ENCODE assay signal across 23 cellular contexts in the genomic region with DNA sequence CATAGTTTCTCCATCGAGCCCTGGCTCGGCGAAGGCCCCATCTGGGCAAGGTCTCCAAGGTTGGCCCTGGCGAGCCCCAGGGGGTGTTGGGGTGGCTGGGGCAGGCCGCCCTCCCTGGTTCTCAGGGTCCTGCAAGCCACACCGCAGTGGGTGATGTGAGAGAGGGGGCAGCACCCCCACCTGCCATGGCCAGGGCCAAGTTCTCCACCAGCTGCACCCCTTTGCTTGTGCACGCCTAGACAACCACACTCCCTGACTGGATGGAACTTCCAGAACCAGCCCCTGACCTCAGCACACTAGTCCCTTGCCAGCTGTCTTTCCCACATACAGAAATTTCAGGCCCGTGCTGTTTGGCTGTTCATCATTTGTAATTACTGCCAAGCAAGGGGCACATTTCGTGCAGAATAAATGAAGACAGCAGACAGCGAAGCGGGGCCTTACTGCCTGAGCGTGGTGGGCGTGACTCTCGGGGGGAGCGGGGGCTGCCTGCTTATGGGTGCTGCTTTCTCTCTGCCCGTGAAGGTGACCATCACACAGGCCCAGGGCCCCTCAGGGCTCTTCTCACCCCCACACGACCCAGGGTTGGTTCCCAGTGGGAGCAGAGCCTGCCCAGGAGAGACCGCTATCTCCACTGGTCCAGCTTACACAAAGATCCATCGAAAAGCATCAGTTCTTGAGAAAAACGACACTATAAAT.
"Had no signal": no experiment of that assay in that cellular context is flagged by ENCODE, and none has a peak within 500 bp of the region (broad histone marks: within the 10 kb centered on the region; RNA-seq: fewer than 3 reads in every experiment).

No MANE protein-coding gene starts in this region.

- H3K27ac ChIP-seq: epithelial cell of prostate, esophagus muscularis mucosa, gastrocnemius medialis, left lung, lower lobe of right lung, neural progenitor cell, parathyroid adenoma, psoas muscle, skin epidermis, testis, tibial nerve had no signal

- H3K27me3 Mint-ChIP-seq: dendritic cell treated with granulocyte-macrophage colony-stimulating factor and Interleukin-4, amounts not matched to agents 40 ng/mL and 50 ng/mL, for 4 days; stimulated activated naive CD8-positive, alpha-beta T cell treated with anti-CD3 and anti-CD28 coated beads, Interleukin-15, amount 100 ng/mL, for 72 hours had no signal

- H3K4me3 Mint-ChIP-seq: dendritic cell treated with granulocyte-macrophage colony-stimulating factor and Interleukin-4, amounts not matched to agents 40 ng/mL and 50 ng/mL, for 4 days; effector memory CD8-positive, alpha-beta T cell; immature natural killer cell; memory B cell; natural killer cell treated with Interleukin-12 subunit alpha and Interleukin-12 subunit beta and Interleukin-15 and Interleukin-18, amount 100 ng/mL, for 72 hours; neural progenitor cell; stimulated activated naive B cell treated with anti-CD40 and anti-IgM and Interleukin-4, amounts not matched to agents 10 μg/mL and 1 μg/mL and 100 μg/mL, for 72 hours; stimulated activated naive CD8-positive, alpha-beta T cell treated with anti-CD3 and anti-CD28 coated beads, Interleukin-15, amount 100 ng/mL, for 72 hours had no signal

- H3K36me3 ChIP-seq: esophagus muscularis mucosa, gastrocnemius medialis, left lung, lower lobe of right lung, neural progenitor cell, tibial nerve had no signal

- H3K9me3 ChIP-seq: esophagus muscularis mucosa, gastrocnemius medialis, left lung, lower lobe of right lung, psoas muscle, testis, tibial nerve had no signal

- DNase-seq: effector memory CD8-positive, alpha-beta T cell; gastrocnemius medialis; immature natural killer cell; left lung; lower lobe of right lung; midbrain; occipital lobe; psoas muscle; stimulated activated CD4-positive, alpha-beta T cell treated with anti-CD3 and anti-CD28 coated beads, Interleukin-2, amount 100 ng/mL, for 24 hours; stimulated activated CD4-positive, alpha-beta T cell treated with anti-CD3 and anti-CD28 coated beads, Interleukin-4, amount 100 ng/mL, for 4 hours; stimulated activated naive B cell treated with anti-CD40 and anti-IgM and Interleukin-4, amounts not matched to agents 10 μg/mL and 1 μg/mL and 100 μg/mL, for 72 hours; stimulated activated naive CD8-positive, alpha-beta T cell treated with anti-CD3 and anti-CD28 coated beads, Interleukin-15, amount 100 ng/mL, for 72 hours; testis had no signal

- H3K27me3 ChIP-seq: gastrocnemius medialis, left lung, neural progenitor cell, testis had no signal

- H3K27ac Mint-ChIP-seq: dendritic cell treated with granulocyte-macrophage colony-stimulating factor and Interleukin-4, amounts not matched to agents 40 ng/mL and 50 ng/mL, for 4 days; effector memory CD8-positive, alpha-beta T cell; immature natural killer cell; memory B cell; natural killer cell treated with Interleukin-12 subunit alpha and Interleukin-12 subunit beta and Interleukin-15 and Interleukin-18, amount 100 ng/mL, for 72 hours; neural progenitor cell; stimulated activated naive B cell treated with anti-CD40 and anti-IgM and Interleukin-4, amounts not matched to agents 10 μg/mL and 1 μg/mL and 100 μg/mL, for 72 hours; stimulated activated naive CD8-positive, alpha-beta T cell treated with anti-CD3 and anti-CD28 coated beads, Interleukin-15, amount 100 ng/mL, for 72 hours had no signal

- H2AFZ ChIP-seq: neural progenitor cell had no signal

- H3K9me3 Mint-ChIP-seq: dendritic cell treated with granulocyte-macrophage colony-stimulating factor and Interleukin-4, amounts not matched to agents 40 ng/mL and 50 ng/mL, for 4 days; effector memory CD8-positive, alpha-beta T cell; memory B cell; natural killer cell treated with Interleukin-12 subunit alpha and Interleukin-12 subunit beta and Interleukin-15 and Interleukin-18, amount 100 ng/mL, for 72 hours; neural progenitor cell; stimulated activated naive B cell treated with anti-CD40 and anti-IgM and Interleukin-4, amounts not matched to agents 10 μg/mL and 1 μg/mL and 100 μg/mL, for 72 hours; stimulated activated naive CD8-positive, alpha-beta T cell treated with anti-CD3 and anti-CD28 coated beads, Interleukin-15, amount 100 ng/mL, for 72 hours had no signal

- H3K4me1 Mint-ChIP-seq: immature natural killer cell; stimulated activated naive CD8-positive, alpha-beta T cell treated with anti-CD3 and anti-CD28 coated beads, Interleukin-15, amount 100 ng/mL, for 72 hours had no signal

- H3K36me3 Mint-ChIP-seq: immature natural killer cell; memory B cell; natural killer cell treated with Interleukin-12 subunit alpha and Interleukin-12 subunit beta and Interleukin-15 and Interleukin-18, amount 100 ng/mL, for 72 hours; neural progenitor cell; stimulated activated naive B cell treated with anti-CD40 and anti-IgM and Interleukin-4, amounts not matched to agents 10 μg/mL and 1 μg/mL and 100 μg/mL, for 72 hours had no signal

- H3K4me1 ChIP-seq: esophagus muscularis mucosa, gastrocnemius medialis, left lung, lower lobe of right lung, psoas muscle, testis, tibial nerve had no signal

- H3K4me3 ChIP-seq: esophagus muscularis mucosa, gastrocnemius medialis, left lung, lower lobe of right lung, neural progenitor cell, psoas muscle, skin epidermis, testis, tibial nerve had no signal

- ATAC-seq: effector memory CD8-positive, alpha-beta T cell; gastrocnemius medialis; left lung; lower lobe of right lung; natural killer cell treated with Interleukin-12 subunit alpha and Interleukin-12 subunit beta and Interleukin-15 and Interleukin-18, amount 100 ng/mL, for 72 hours; psoas muscle; sciatic nerve; stimulated activated naive B cell treated with anti-CD40 and anti-IgM and Interleukin-4, amounts not matched to agents 10 μg/mL and 1 μg/mL and 100 μg/mL, for 72 hours; stimulated activated naive CD8-positive, alpha-beta T cell treated with anti-CD3 and anti-CD28 coated beads, Interleukin-15, amount 100 ng/mL, for 72 hours had no signal

- H3K79me2 ChIP-seq: parathyroid adenoma had no signal

- H3K4me2 ChIP-seq: neural progenitor cell had no signal
